Comparison of ENCODE assay signal across 1 cellular context in genomic region chr17:49356320-49356719, GRCh38.
TF ChIP-seq lines count a peak whose summit lies in the region.

No MANE protein-coding gene starts in this region.

TF ChIP-seq in K562, 482 proteins besides CTCF, POLR2A, EP300 and RAD21:
- TF ChIP-seq SMAD4 (CRISPR knock-in tag; conservative IDR thresholded peaks at IDR 0.05): no peak
- TF ChIP-seq, protein P1, sequence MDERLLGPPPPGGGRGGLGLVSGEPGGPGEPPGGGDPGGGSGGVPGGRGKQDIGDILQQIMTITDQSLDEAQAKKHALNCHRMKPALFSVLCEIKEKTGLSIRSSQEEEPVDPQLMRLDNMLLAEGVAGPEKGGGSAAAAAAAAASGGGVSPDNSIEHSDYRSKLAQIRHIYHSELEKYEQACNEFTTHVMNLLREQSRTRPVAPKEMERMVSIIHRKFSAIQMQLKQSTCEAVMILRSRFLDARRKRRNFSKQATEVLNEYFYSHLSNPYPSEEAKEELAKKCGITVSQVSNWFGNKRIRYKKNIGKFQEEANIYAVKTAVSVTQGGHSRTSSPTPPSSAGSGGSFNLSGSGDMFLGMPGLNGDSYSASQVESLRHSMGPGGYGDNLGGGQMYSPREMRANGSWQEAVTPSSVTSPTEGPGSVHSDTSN (CRISPR knock-in tag; IDR thresholded peaks at IDR 0.05; ENCODE audit: low read depth): no peak
- TF ChIP-seq, protein P1 (tag; conservative IDR thresholded peaks at IDR 0.05; ENCODE audit: low read depth): peak; percentile 29; the same call in 1 of the 2 replicates
- no peak for TF ChIP-seq BCOR (IDR thresholded peaks at IDR 0.05)
- TF ChIP-seq PTTG1 (tag; IDR thresholded peaks at IDR 0.05; ENCODE audit: low read depth): no peak
